Comparison of ENCODE assay signal across 13 cellular contexts in the genomic region with DNA sequence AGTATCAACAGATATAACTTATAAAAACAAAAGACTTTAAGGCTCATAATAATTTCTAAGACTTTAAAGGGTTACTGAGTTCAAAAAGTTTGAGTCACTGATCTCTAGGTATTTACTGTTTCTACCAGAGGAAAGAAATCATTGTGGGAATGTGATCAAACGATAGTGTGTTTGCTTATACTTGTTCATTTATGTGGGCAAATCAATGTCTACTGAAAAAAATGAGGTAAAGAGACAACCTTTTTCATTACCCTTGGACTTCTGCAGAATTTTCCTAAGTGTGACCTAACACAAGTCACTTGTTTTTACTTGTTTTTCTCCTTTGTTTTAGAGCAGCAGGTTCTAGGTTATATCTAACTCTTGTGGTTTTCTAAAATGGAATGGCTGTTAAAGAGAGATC.
DNase-seq lines count a peak whose midpoint lies in the region; ATAC-seq and TF ChIP-seq lines count a peak whose summit lies in the region.
"Had no signal": no experiment of that assay in that cellular context is flagged by ENCODE, and none has a peak within 500 bp of the region (broad histone marks: within the 10 kb centered on the region; RNA-seq: fewer than 3 reads in every experiment).

No MANE protein-coding gene starts in this region.

- H2BK20ac ChIP-seq in H9 (ENCODE audit: low read depth, low read length, poor library complexity, severe bottlenecking), result no peak overlapping the region

- H3K9ac ChIP-seq in H9 (ENCODE audit: extremely low read depth, insufficient read length, low read length), result no peak overlapping the region
- H3K9ac ChIP-seq in mesenchymal stem cell (ENCODE audit: low read length), result peak overlapping the region; percentile 84

- H3K4me3 Mint-ChIP-seq in H9, result peak overlapping the region; percentile 33 to 71
- H3K4me3 Mint-ChIP-seq in brain, result peak overlapping the region in 3 of 5 experiments; percentile 4 to 67 (median 27)
- H3K4me3 Mint-ChIP-seq: activated B cell treated with CpG ODN at 0.5 μM for 24 hours; activated naive CD8-positive, alpha-beta T cell had no signal

- H4K8ac ChIP-seq in H9 (replicated peaks; ENCODE audit: insufficient read length, low read depth, low read length), result no peak overlapping the region
- H4K8ac ChIP-seq in mesenchymal stem cell (ENCODE audit: low read length), result no peak overlapping the region

- peak overlapping the region; percentile 32 for H3K4me2 ChIP-seq in H9 (ENCODE audit: insufficient read depth, insufficient read length, low read length)
- H3K4me2 ChIP-seq in mesenchymal stem cell (ENCODE audit: low read length, poor library complexity, severe bottlenecking), result peak overlapping the region; percentile 27

- H3K4ac ChIP-seq in H9 (ENCODE audit: low read depth, low read length), result no peak overlapping the region
- no peak overlapping the region for H3K4ac ChIP-seq in mesenchymal stem cell (ENCODE audit: low read depth in 1 of 2, low read length in 2 of 2)

- peak overlapping the region; percentile 40 for H3K4me3 ChIP-seq in AG04449 (ENCODE audit: low read depth, low read length)
- peak overlapping the region in 1 of 2 experiments; percentile 70 for H3K4me3 ChIP-seq in mesenchymal stem cell (ENCODE audit: insufficient read depth in 1 of 2, low read depth in 1 of 2, low read length in 2 of 2)
- H3K4me3 ChIP-seq: prostate gland had no signal

- H3K36me3 Mint-ChIP-seq in H9 (ENCODE audit: insufficient read depth in 1 of 3, low read depth in 3 of 3) (no peaks in the 10 kb centered on the region), brain (no peaks in the 10 kb centered on the region)
- H3K36me3 Mint-ChIP-seq: activated naive CD8-positive, alpha-beta T cell had no signal

- no peak overlapping the region for H3K27ac ChIP-seq in H9 (ENCODE audit: insufficient read length, low read depth, low read length)
- H3K27ac ChIP-seq in mesenchymal stem cell (ENCODE audit: low read length, poor library complexity, severe bottlenecking), result peak overlapping the region; percentile 100
- H3K27ac ChIP-seq: prostate gland had no signal

- H3K9me3 ChIP-seq in H9 (ENCODE audit: control insufficient read depth, low read depth, low read length), result no peaks in the 10 kb centered on the region
- H3K9me3 ChIP-seq in mesenchymal stem cell (ENCODE audit: control insufficient read depth, low read length), result no peaks in the 10 kb centered on the region
- H3K9me3 ChIP-seq: prostate gland had no signal

- H3K27me3 ChIP-seq in H9 (ENCODE audit: insufficient read depth, low read length) (no peaks in the 10 kb centered on the region), mesenchymal stem cell (ENCODE audit: control insufficient read depth in 1 of 2, insufficient read depth in 1 of 2, low read length in 2 of 2) (no peaks in the 10 kb centered on the region)

- no CpG with 5 or more reads among the region's 1 CpG for WGBS in H9 (ENCODE audit: extremely low coverage, insufficient read length, low lambda C conversion rate)
- 20% methylated on average over 1 of the region's 1 CpG for WGBS in mesenchymal stem cell

- no peaks in the 10 kb centered on the region for H4K20me1 ChIP-seq in H9 (ENCODE audit: control insufficient read depth, insufficient read depth, insufficient read length)

- H3K56ac ChIP-seq in H9 (ENCODE audit: insufficient read length, low read depth, low read length), result no peak overlapping the region

- H3K4me1 ChIP-seq in H9 (ENCODE audit: insufficient read depth, low read length), result no peaks in the 10 kb centered on the region; the same call in 1 of the 2 replicates
- H3K4me1 ChIP-seq in mesenchymal stem cell (ENCODE audit: control insufficient read depth, insufficient read depth, low read depth, low read length), result peaks cover 14% of the 10 kb centered on the region
- H3K4me1 ChIP-seq: prostate gland had no signal

- no peaks in the 10 kb centered on the region for H3K79me1 ChIP-seq in H9 (ENCODE audit: insufficient read depth, low read depth, low read length, poor library complexity, severe bottlenecking)
- no peaks in the 10 kb centered on the region for H3K79me1 ChIP-seq in mesenchymal stem cell (replicated peaks; ENCODE audit: low read length, poor library complexity, severe bottlenecking)

- POLR2A ChIA-PET in AG04449 (lab: Yijun Ruan, JAX), result no interaction called here

- H2BK12ac ChIP-seq in H9 (ENCODE audit: insufficient read length, low read depth, low read length), result no peak overlapping the region
- no peak overlapping the region for H2BK12ac ChIP-seq in mesenchymal stem cell (ENCODE audit: low read length in 2 of 2)

- TF ChIP-seq CTCF in AG04449 (IDR thresholded peaks at IDR 0.05; ENCODE audit: insufficient read depth, low read length, missing control alignments) (no peak), H9 (conservative IDR thresholded peaks at IDR 0.05) (no peak), brain (conservative IDR thresholded peaks at IDR 0.05) (no peak)

- H3K23ac ChIP-seq in H9 (ENCODE audit: insufficient read length, low read depth, low read length) (no peak overlapping the region), mesenchymal stem cell (ENCODE audit: low read length in 2 of 2) (no peak overlapping the region)

- H3K18ac ChIP-seq in H9 (ENCODE audit: insufficient read length, low read depth, low read length) (no peak overlapping the region), mesenchymal stem cell (ENCODE audit: low read depth in 1 of 2, low read length in 2 of 2) (no peak overlapping the region)

- H2AK5ac ChIP-seq in H9 (ENCODE audit: insufficient read length, low read length), result no peak overlapping the region
- H2AK5ac ChIP-seq in mesenchymal stem cell (ENCODE audit: low read length, severe bottlenecking), result peak overlapping the region; percentile 89

- H2BK120ac ChIP-seq in H9 (ENCODE audit: low read depth, low read length, poor library complexity, severe bottlenecking), result no peak overlapping the region
- H2BK120ac ChIP-seq in mesenchymal stem cell (ENCODE audit: low read depth, low read length), result no peak overlapping the region

- H3K9me3 Mint-ChIP-seq in H9 (no peaks in the 10 kb centered on the region), brain (no peaks in the 10 kb centered on the region)
- H3K9me3 Mint-ChIP-seq: activated B cell treated with CpG ODN at 0.5 μM for 24 hours had no signal

- peaks cover 14% of the 10 kb centered on the region for H3K27me3 Mint-ChIP-seq in H9 (ENCODE audit: low read depth)
- peaks cover 11% of the 10 kb centered on the region for H3K27me3 Mint-ChIP-seq in brain

- H4K91ac ChIP-seq in H9 (ENCODE audit: insufficient read length, low read depth, low read length) (no peak overlapping the region), mesenchymal stem cell (ENCODE audit: low read length) (no peak overlapping the region)

- H3K14ac ChIP-seq in H9 (ENCODE audit: insufficient read depth, low read length), result no peak overlapping the region
- H3K14ac ChIP-seq in mesenchymal stem cell (ENCODE audit: low read length in 2 of 2), result no peak overlapping the region

- H3K27ac Mint-ChIP-seq in H9 (peak overlapping the region in 1 of 3 experiments; percentile 60; a peak in 1 of 7 replicates), brain (peak overlapping the region in 3 of 5 experiments; percentile 22 to 51 (median 46))
- H3K27ac Mint-ChIP-seq: activated B cell treated with CpG ODN at 0.5 μM for 24 hours; activated naive CD8-positive, alpha-beta T cell had no signal

- ATAC-seq in GM19035 (IDR thresholded peaks at IDR 0.05; ENCODE audit: unreplicated experiment) (no peak), GM21515 (IDR thresholded peaks at IDR 0.05; ENCODE audit: unreplicated experiment) (no peak)
- ATAC-seq: HepG2 had no signal

- H2BK15ac ChIP-seq in H9 (ENCODE audit: low read depth, low read length), result no peak overlapping the region
- H2BK15ac ChIP-seq in mesenchymal stem cell (ENCODE audit: low read depth, poor library complexity, severe bottlenecking), result no peak overlapping the region

- no peaks in the 10 kb centered on the region for H3K79me2 ChIP-seq in H9 (ENCODE audit: insufficient read depth, low read length)

- no peak overlapping the region for H2AFZ ChIP-seq in H9 (ENCODE audit: low read length)
- no peak overlapping the region for H2AFZ ChIP-seq in mesenchymal stem cell (ENCODE audit: low read depth, low read length)

- no peaks in the 10 kb centered on the region for H3K36me3 ChIP-seq in mesenchymal stem cell (ENCODE audit: control insufficient read depth in 1 of 2, insufficient read depth in 2 of 2, low read depth in 1 of 2, low read length in 2 of 2)
- H3K36me3 ChIP-seq: prostate gland had no signal

- H3T11ph ChIP-seq in H9 (ENCODE audit: low read length), result no peak overlapping the region

- no peak overlapping the region for H2BK5ac ChIP-seq in H9 (ENCODE audit: insufficient read length, low read length)
- peak overlapping the region; percentile 99 for H2BK5ac ChIP-seq in mesenchymal stem cell (ENCODE audit: low read depth, low read length, poor library complexity, severe bottlenecking)

- CTCF ChIA-PET in AG04449 (lab: Yijun Ruan, JAX), result interaction anchor here (0.8 to 1.6 kb wide), 4 partner anchors 13 to 108 kb away, joined by 3 to 7 read pairs (median 4); no protein-coding TSS in a partner anchor

- no peak overlapping the region for H4K5ac ChIP-seq in H9 (ENCODE audit: insufficient read length, low read depth, low read length)

- H3K23me2 ChIP-seq in H9 (ENCODE audit: insufficient read length, low read depth, low read length, poor library complexity, severe bottlenecking), result no peaks in the 10 kb centered on the region

- H3K4me1 Mint-ChIP-seq in H9, result peaks cover 22 to 26% of the 10 kb centered on the region in 2 experiments
- peaks cover 28% of the 10 kb centered on the region for H3K4me1 Mint-ChIP-seq in brain

- DNase-seq in AG04449 (ENCODE audit: low read depth, low spot score) (no peak), H9 (no peak), mesenchymal stem cell (no peak), glomerular visceral epithelial cell (ENCODE audit: extremely low spot score) (no peak), NCI-H187 treated with DMSO at 0.1 percent for 48 hours (lab: John Stamatoyannopoulos, UW) (no peak)
- DNase-seq: activated B cell treated with CpG ODN at 0.5 μM for 24 hours, NCI-H2029 had no signal
